ENCODE assay signal across 1 cellular context in genomic region chr9:127698985-127699670, GRCh38.
TF ChIP-seq lines count a peak whose summit lies in the region.

No MANE protein-coding gene starts in this region.

TF ChIP-seq in K562, 482 proteins besides CTCF, POLR2A, EP300 and RAD21 (continued from another document and continues in another):
- TF ChIP-seq ZNF609 (CRISPR knock-in tag; IDR thresholded peaks at IDR 0.05; ENCODE audit: borderline replicate concordance) = no peak
- TF ChIP-seq HEY1 (CRISPR knock-in tag; IDR thresholded peaks at IDR 0.05; ENCODE audit: borderline replicate concordance) = no peak
- peak; percentile 82; the same call in 1 of the 2 replicates for TF ChIP-seq HSF4 (CRISPR knock-in tag; IDR thresholded peaks at IDR 0.05; ENCODE audit: borderline replicate concordance)
- TF ChIP-seq LEF1 (IDR thresholded peaks at IDR 0.05) = no peak; the same call in 1 of the 2 replicates
- no peak for TF ChIP-seq SIX5 (IDR thresholded peaks at IDR 0.05; ENCODE audit: borderline replicate concordance in 1 of 2, insufficient read depth in 1 of 2, low read depth in 1 of 2, low read length in 2 of 2)
- TF ChIP-seq SMC3 (conservative IDR thresholded peaks at IDR 0.05; ENCODE audit: insufficient read depth, low read depth, low read length) = no peak
- TF ChIP-seq TCF7L2 (IDR thresholded peaks at IDR 0.05; ENCODE audit: low read depth, low read length) = no peak
- no peak; the same call in 1 of the 2 replicates for TF ChIP-seq HINFP (tag; conservative IDR thresholded peaks at IDR 0.05; ENCODE audit: low read depth)
- peak; percentile 58; the same call in 1 of the 2 replicates for TF ChIP-seq SRSF1 (IDR thresholded peaks at IDR 0.05; ENCODE audit: low read depth, low read length)
- peak; percentile 90 for TF ChIP-seq GTF2E2 (tag; IDR thresholded peaks at IDR 0.05)
- no peak for TF ChIP-seq POLR3G (IDR thresholded peaks at IDR 0.05; ENCODE audit: extremely low read depth, insufficient read length, insufficient replicate concordance)
- TF ChIP-seq CEBPB (tag; IDR thresholded peaks at IDR 0.05) = no peak
- TF ChIP-seq ZNF511 (CRISPR knock-in tag; IDR thresholded peaks at IDR 0.05) = peak; percentile 92; the same call in 1 of the 2 replicates
- TF ChIP-seq CHAMP1 (IDR thresholded peaks at IDR 0.05) = no peak
- TF ChIP-seq MEF2A (IDR thresholded peaks at IDR 0.05; ENCODE audit: control insufficient read depth, low read depth, low read length) = no peak
- TF ChIP-seq MTA2 (IDR thresholded peaks at IDR 0.05; ENCODE audit: low read depth) = no peak
- no peak for TF ChIP-seq ETV6 (IDR thresholded peaks at IDR 0.05; ENCODE audit: borderline replicate concordance in 1 of 2, low read depth in 2 of 2, low read length in 1 of 2)
- TF ChIP-seq ETV6 (CRISPR knock-in tag; IDR thresholded peaks at IDR 0.05; ENCODE audit: borderline replicate concordance) = no peak
- no peak for TF ChIP-seq SREBF2 (CRISPR knock-in tag; IDR thresholded peaks at IDR 0.05)
- no peak for TF ChIP-seq MYNN (IDR thresholded peaks at IDR 0.05)
- TF ChIP-seq MYNN (CRISPR knock-in tag; IDR thresholded peaks at IDR 0.05) = no peak
- TF ChIP-seq ZNF324 (CRISPR knock-in tag; IDR thresholded peaks at IDR 0.05) = no peak
- peak; percentile 89 for TF ChIP-seq TFAP4 (CRISPR knock-in tag; IDR thresholded peaks at IDR 0.05; ENCODE audit: borderline replicate concordance)
- TF ChIP-seq ZNF174 (CRISPR knock-in tag; IDR thresholded peaks at IDR 0.05) = no peak
- no peak for TF ChIP-seq POLR2AphosphoS2 (IDR thresholded peaks at IDR 0.05; ENCODE audit: low read length)
- no peak for TF ChIP-seq BMI1 (IDR thresholded peaks at IDR 0.05; ENCODE audit: low read length)
- TF ChIP-seq HBP1 (CRISPR knock-in tag; IDR thresholded peaks at IDR 0.05) = peak; percentile 36; the same call in 1 of the 2 replicates
- TF ChIP-seq BRF2 (IDR thresholded peaks at IDR 0.05; ENCODE audit: borderline replicate concordance, insufficient read depth, insufficient read length) = no peak
- no peak for TF ChIP-seq ZNF75A (CRISPR knock-in tag; IDR thresholded peaks at IDR 0.05)
- TF ChIP-seq THRAP3 (IDR thresholded peaks at IDR 0.05; ENCODE audit: borderline replicate concordance) = peak; percentile 80; the same call in 1 of the 2 replicates
- no peak for TF ChIP-seq BRD4 (IDR thresholded peaks at IDR 0.05)
- TF ChIP-seq CBFB (CRISPR knock-in tag; IDR thresholded peaks at IDR 0.05) = no peak
- TF ChIP-seq TAF7 (tag; IDR thresholded peaks at IDR 0.05) = no peak
- no peak for TF ChIP-seq ZNF121 (CRISPR knock-in tag; conservative IDR thresholded peaks at IDR 0.05)
- peak; percentile 57 for TF ChIP-seq SMARCE1 (IDR thresholded peaks at IDR 0.05)
- TF ChIP-seq ARID3B (CRISPR knock-in tag; IDR thresholded peaks at IDR 0.05; ENCODE audit: borderline replicate concordance) = no peak
- TF ChIP-seq ZNF586 (CRISPR knock-in tag; conservative IDR thresholded peaks at IDR 0.05) = no peak
- peak; percentile 62 to 81 for TF ChIP-seq MAZ (CRISPR knock-in tag; conservative IDR thresholded peaks at IDR 0.05 in 1 of 2, IDR thresholded peaks at IDR 0.05 in 1 of 2)
- TF ChIP-seq TRIM24 (IDR thresholded peaks at IDR 0.05) = no peak
- no peak for TF ChIP-seq XRCC5 (IDR thresholded peaks at IDR 0.05; ENCODE audit: low read depth, low read length)
- peak; percentile 66; the same call in 1 of the 2 replicates for TF ChIP-seq MTA1 (IDR thresholded peaks at IDR 0.05; ENCODE audit: borderline replicate concordance)
- TF ChIP-seq ZMIZ1 (IDR thresholded peaks at IDR 0.05; ENCODE audit: low read depth in 2 of 2, low read length in 2 of 2) = no peak
- no peak for TF ChIP-seq SNIP1 (IDR thresholded peaks at IDR 0.05; ENCODE audit: low read depth)
- TF ChIP-seq RFX1 (IDR thresholded peaks at IDR 0.05) = no peak
- TF ChIP-seq EZH2 (IDR thresholded peaks at IDR 0.05; ENCODE audit: borderline replicate concordance, low read depth, low read length) = no peak
- no peak for TF ChIP-seq E2F4 (CRISPR knock-in tag; IDR thresholded peaks at IDR 0.05; ENCODE audit: low read depth)
- no peak for TF ChIP-seq KDM2B (CRISPR knock-in tag; IDR thresholded peaks at IDR 0.05)
- TF ChIP-seq KAT2B (IDR thresholded peaks at IDR 0.05; ENCODE audit: low read depth, low read length) = no peak
